Comparison of ENCODE assay signal across 1 cellular context in the genomic region with DNA sequence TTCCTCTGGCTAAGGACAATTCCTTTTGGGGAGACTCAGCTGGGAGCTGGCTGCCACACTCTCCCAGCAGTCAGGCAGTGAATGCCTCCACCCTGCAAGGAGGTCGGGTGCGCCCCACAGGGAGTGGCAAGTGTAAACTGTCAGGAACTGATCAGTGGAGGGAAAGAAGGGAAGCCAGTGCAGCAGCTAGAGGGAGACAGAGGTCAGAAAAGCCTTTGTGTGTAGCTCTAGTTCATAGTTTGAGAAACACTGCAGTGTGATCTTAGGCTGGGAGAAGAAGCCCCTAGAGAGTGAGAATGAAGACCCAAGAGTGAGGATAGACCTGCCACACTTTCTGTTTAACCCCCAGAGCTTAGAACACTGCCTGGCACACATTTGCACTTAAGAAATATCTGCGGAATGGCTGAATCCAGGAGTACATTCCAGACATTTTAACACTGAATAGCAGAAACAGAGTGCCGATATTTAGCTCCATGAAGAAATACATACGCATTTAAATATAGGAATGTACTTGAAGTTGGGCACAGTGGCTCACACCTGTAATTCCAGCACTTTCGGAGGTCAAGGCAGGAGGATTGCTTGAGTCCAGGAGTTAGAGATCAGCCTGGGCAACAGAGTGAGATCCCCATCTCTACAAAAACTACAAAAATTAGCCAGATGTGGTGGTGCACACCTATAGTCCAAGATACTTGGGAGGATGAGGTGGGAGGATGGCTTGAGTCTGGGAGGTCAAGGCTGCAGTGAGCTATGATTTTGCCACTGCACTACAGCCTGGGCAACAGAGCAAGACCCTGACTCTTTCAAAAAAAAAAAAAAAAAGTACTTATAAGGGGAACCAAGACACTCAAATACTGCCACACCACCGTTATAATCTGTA.
TF ChIP-seq lines count a peak whose summit lies in the region.

No MANE protein-coding gene starts in this region.

TF ChIP-seq in HepG2, 621 proteins besides CTCF, POLR2A, EP300 and RAD21 (continued from another document and continues in another):
- TF ChIP-seq, protein P1, sequence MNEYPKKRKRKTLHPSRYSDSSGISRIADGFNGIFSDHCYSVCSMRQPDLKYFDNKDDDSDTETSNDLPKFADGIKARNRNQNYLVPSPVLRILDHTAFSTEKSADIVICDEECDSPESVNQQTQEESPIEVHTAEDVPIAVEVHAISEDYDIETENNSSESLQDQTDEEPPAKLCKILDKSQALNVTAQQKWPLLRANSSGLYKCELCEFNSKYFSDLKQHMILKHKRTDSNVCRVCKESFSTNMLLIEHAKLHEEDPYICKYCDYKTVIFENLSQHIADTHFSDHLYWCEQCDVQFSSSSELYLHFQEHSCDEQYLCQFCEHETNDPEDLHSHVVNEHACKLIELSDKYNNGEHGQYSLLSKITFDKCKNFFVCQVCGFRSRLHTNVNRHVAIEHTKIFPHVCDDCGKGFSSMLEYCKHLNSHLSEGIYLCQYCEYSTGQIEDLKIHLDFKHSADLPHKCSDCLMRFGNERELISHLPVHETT (CRISPR knock-in tag; conservative IDR thresholded peaks at IDR 0.05), result 0 out of 2 replicates have a peak, but pooled peaks have one; percentile 30
- peak; percentile 50; the same call in 1 of the 2 replicates for TF ChIP-seq ETV5 (CRISPR knock-in tag; IDR thresholded peaks at IDR 0.05; ENCODE audit: borderline replicate concordance)
- TF ChIP-seq, protein P2, sequence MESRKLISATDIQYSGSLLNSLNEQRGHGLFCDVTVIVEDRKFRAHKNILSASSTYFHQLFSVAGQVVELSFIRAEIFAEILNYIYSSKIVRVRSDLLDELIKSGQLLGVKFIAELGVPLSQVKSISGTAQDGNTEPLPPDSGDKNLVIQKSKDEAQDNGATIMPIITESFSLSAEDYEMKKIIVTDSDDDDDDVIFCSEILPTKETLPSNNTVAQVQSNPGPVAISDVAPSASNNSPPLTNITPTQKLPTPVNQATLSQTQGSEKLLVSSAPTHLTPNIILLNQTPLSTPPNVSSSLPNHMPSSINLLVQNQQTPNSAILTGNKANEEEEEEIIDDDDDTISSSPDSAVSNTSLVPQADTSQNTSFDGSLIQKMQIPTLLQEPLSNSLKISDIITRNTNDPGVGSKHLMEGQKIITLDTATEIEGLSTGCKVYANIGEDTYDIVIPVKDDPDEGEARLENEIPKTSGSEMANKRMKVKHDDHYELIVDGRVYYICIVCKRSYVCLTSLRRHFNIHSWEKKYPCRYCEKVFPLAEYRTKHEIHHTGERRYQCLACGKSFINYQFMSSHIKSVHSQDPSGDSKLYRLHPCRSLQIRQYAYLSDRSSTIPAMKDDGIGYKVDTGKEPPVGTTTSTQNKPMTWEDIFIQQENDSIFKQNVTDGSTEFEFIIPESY (CRISPR knock-in tag; IDR thresholded peaks at IDR 0.05), result 0 out of 2 replicates have a peak, but pooled peaks have one; percentile 23
- no peak for TF ChIP-seq NFE2L1 (CRISPR knock-in tag; IDR thresholded peaks at IDR 0.05; ENCODE audit: borderline replicate concordance)
- TF ChIP-seq PHF20 (CRISPR knock-in tag; IDR thresholded peaks at IDR 0.05), result no peak
- no peak for TF ChIP-seq TOE1 (CRISPR knock-in tag; IDR thresholded peaks at IDR 0.05)
- TF ChIP-seq, protein P3, sequence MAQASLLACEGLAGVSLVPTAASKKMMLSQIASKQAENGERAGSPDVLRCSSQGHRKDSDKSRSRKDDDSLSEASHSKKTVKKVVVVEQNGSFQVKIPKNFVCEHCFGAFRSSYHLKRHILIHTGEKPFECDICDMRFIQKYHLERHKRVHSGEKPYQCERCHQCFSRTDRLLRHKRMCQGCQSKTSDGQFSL (CRISPR knock-in tag; IDR thresholded peaks at IDR 0.05), result no peak
- no peak for TF ChIP-seq ZNF484 (CRISPR knock-in tag; IDR thresholded peaks at IDR 0.05; ENCODE audit: borderline replicate concordance, low read depth)
- no peak for TF ChIP-seq NCOA1 (CRISPR knock-in tag; IDR thresholded peaks at IDR 0.05)
- TF ChIP-seq, protein P4, sequence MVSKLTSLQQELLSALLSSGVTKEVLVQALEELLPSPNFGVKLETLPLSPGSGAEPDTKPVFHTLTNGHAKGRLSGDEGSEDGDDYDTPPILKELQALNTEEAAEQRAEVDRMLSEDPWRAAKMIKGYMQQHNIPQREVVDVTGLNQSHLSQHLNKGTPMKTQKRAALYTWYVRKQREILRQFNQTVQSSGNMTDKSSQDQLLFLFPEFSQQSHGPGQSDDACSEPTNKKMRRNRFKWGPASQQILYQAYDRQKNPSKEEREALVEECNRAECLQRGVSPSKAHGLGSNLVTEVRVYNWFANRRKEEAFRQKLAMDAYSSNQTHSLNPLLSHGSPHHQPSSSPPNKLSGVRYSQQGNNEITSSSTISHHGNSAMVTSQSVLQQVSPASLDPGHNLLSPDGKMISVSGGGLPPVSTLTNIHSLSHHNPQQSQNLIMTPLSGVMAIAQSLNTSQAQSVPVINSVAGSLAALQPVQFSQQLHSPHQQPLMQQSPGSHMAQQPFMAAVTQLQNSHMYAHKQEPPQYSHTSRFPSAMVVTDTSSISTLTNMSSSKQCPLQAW (CRISPR knock-in tag; IDR thresholded peaks at IDR 0.05), result peak; percentile 66
- no peak for TF ChIP-seq TOPORS (CRISPR knock-in tag; IDR thresholded peaks at IDR 0.05)
- no peak for TF ChIP-seq ZKSCAN8 (CRISPR knock-in tag; IDR thresholded peaks at IDR 0.05; ENCODE audit: borderline replicate concordance)
- TF ChIP-seq ARNTL (CRISPR knock-in tag; IDR thresholded peaks at IDR 0.05), result no peak
- no peak for TF ChIP-seq ZNF550 (CRISPR knock-in tag; IDR thresholded peaks at IDR 0.05; ENCODE audit: borderline replicate concordance)
- 0 out of 2 replicates have a peak, but pooled peaks have one; percentile 33 for TF ChIP-seq ZSCAN21 (CRISPR knock-in tag; IDR thresholded peaks at IDR 0.05; ENCODE audit: borderline replicate concordance)
- TF ChIP-seq, protein P5, sequence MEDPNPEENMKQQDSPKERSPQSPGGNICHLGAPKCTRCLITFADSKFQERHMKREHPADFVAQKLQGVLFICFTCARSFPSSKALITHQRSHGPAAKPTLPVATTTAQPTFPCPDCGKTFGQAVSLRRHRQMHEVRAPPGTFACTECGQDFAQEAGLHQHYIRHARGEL (CRISPR knock-in tag; IDR thresholded peaks at IDR 0.05), result peak; percentile 71; the same call in 1 of the 2 replicates
- TF ChIP-seq, protein P6, sequence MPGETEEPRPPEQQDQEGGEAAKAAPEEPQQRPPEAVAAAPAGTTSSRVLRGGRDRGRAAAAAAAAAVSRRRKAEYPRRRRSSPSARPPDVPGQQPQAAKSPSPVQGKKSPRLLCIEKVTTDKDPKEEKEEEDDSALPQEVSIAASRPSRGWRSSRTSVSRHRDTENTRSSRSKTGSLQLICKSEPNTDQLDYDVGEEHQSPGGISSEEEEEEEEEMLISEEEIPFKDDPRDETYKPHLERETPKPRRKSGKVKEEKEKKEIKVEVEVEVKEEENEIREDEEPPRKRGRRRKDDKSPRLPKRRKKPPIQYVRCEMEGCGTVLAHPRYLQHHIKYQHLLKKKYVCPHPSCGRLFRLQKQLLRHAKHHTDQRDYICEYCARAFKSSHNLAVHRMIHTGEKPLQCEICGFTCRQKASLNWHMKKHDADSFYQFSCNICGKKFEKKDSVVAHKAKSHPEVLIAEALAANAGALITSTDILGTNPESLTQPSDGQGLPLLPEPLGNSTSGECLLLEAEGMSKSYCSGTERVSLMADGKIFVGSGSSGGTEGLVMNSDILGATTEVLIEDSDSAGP (CRISPR knock-in tag; IDR thresholded peaks at IDR 0.05; ENCODE audit: borderline replicate concordance), result peak; percentile 49; the same call in 1 of the 2 replicates
- no peak for TF ChIP-seq PLRG1 (conservative IDR thresholded peaks at IDR 0.05)
- 0 out of 2 replicates have a peak, but pooled peaks have one; percentile 43 for TF ChIP-seq KDM3A (CRISPR knock-in tag; IDR thresholded peaks at IDR 0.05; ENCODE audit: low read depth)
- TF ChIP-seq ZFP36L1 (CRISPR knock-in tag; IDR thresholded peaks at IDR 0.05), result 0 out of 2 replicates have a peak, but pooled peaks have one; percentile 28
- TF ChIP-seq MBD4 (IDR thresholded peaks at IDR 0.05; ENCODE audit: borderline replicate concordance, low read length), result no peak
- TF ChIP-seq ZNF234 (CRISPR knock-in tag; conservative IDR thresholded peaks at IDR 0.05), result no peak
- TF ChIP-seq, protein P7, sequence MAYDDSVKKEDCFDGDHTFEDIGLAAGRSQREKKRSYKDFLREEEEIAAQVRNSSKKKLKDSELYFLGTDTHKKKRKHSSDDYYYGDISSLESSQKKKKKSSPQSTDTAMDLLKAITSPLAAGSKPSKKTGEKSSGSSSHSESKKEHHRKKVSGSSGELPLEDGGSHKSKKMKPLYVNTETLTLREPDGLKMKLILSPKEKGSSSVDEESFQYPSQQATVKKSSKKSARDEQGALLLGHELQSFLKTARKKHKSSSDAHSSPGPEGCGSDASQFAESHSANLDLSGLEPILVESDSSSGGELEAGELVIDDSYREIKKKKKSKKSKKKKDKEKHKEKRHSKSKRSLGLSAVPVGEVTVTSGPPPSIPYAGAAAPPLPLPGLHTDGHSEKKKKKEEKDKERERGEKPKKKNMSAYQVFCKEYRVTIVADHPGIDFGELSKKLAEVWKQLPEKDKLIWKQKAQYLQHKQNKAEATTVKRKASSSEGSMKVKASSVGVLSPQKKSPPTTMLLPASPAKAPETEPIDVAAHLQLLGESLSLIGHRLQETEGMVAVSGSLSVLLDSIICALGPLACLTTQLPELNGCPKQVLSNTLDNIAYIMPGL (CRISPR knock-in tag; IDR thresholded peaks at IDR 0.05; ENCODE audit: borderline replicate concordance in 1 of 2, low read depth in 1 of 2), result peak in 1 of 2 experiments; percentile 70; a peak in 1 of 4 replicates
- TF ChIP-seq ZBTB8A (CRISPR knock-in tag; IDR thresholded peaks at IDR 0.05; ENCODE audit: borderline replicate concordance, low read depth), result no peak
- no peak for TF ChIP-seq ZNF75D (CRISPR knock-in tag; IDR thresholded peaks at IDR 0.05; ENCODE audit: borderline replicate concordance)
- TF ChIP-seq RFX3 (CRISPR knock-in tag; IDR thresholded peaks at IDR 0.05), result 0 out of 2 replicates have a peak, but pooled peaks have one; percentile 24
- TF ChIP-seq, protein P8, sequence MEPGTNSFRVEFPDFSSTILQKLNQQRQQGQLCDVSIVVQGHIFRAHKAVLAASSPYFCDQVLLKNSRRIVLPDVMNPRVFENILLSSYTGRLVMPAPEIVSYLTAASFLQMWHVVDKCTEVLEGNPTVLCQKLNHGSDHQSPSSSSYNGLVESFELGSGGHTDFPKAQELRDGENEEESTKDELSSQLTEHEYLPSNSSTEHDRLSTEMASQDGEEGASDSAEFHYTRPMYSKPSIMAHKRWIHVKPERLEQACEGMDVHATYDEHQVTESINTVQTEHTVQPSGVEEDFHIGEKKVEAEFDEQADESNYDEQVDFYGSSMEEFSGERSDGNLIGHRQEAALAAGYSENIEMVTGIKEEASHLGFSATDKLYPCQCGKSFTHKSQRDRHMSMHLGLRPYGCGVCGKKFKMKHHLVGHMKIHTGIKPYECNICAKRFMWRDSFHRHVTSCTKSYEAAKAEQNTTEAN (CRISPR knock-in tag; conservative IDR thresholded peaks at IDR 0.05), result no peak
- TF ChIP-seq, protein P9, sequence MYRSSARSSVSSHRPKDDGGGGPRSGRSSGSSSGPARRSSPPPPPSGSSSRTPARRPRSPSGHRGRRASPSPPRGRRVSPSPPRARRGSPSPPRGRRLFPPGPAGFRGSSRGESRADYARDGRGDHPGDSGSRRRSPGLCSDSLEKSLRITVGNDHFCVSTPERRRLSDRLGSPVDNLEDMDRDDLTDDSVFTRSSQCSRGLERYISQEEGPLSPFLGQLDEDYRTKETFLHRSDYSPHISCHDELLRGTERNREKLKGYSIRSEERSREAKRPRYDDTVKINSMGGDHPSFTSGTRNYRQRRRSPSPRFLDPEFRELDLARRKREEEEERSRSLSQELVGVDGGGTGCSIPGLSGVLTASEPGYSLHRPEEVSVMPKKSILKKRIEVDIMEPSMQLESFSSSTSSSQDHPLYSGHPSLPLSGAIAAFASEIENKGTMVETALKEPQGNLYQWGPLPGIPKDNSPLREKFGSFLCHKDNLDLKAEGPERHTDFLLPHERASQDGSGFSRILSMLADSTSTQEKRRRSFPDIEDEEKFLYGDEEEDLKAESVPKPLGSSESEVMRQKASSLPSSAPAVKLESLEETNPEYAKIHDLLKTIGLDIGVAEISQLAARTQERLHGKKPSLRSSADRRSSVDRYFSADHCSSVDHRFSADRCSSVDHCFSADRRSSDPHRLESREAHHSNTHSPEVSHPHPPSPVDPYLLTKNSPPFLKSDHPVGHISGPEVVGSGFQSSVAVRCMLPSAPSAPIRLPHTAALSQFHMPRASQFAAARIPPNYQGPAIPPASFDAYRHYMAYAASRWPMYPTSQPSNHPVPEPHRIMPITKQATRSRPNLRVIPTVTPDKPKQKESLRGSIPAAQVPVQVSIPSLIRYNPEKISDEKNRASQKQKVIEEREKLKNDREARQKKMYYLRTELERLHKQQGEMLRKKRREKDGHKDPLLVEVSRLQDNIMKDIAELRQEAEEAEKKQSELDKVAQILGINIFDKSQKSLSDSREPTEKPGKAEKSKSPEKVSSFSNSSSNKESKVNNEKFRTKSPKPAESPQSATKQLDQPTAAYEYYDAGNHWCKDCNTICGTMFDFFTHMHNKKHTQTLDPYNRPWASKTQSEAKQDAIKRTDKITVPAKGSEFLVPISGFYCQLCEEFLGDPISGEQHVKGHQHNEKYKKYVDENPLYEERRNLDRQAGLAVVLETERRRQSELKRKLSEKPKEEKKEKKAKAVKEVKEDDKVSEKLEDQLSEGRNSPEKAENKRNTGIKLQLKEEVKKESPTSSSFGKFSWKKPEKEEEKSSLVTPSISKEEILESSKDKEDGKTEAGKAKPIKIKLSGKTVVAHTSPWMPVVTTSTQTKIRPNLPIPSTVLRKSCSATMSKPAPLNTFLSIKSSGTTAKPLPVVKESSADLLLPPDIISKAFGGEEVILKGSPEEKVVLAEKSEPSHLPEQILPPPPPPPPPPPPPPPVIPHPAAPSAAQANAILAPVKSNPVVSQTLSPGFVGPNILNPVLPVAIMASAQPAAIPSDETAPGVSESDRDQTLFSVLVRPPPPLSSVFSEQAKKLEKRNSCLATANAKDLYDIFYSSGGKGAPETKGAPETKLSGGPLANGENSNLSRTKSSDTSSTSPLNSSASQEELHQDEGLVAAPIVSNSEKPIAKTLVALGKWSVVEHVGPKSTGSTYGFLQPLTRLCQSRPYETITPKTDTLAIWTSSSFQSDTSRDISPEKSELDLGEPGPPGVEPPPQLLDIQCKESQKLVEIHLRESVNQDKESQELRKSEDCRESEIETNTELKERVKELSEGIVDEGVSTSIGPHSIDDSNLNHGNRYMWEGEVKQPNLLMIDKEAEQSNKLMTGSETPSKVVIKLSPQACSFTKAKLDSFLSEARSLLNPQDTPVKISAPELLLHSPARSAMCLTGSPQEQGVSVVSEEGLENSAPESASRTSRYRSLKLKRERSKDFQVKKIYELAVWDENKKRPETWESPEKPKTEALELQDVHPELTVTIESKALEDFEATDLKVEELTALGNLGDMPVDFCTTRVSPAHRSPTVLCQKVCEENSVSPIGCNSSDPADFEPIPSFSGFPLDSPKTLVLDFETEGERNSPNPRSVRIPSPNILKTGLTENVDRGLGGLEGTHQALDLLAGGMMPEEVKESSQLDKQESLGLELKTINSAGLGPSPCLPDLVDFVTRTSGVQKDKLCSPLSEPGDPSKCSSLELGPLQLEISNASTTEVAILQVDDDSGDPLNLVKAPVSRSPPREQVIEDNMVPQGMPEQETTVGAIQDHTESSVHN (CRISPR knock-in tag; IDR thresholded peaks at IDR 0.05), result no peak
